1 cellular context compared by ENCODE assay signal in the genomic region with DNA sequence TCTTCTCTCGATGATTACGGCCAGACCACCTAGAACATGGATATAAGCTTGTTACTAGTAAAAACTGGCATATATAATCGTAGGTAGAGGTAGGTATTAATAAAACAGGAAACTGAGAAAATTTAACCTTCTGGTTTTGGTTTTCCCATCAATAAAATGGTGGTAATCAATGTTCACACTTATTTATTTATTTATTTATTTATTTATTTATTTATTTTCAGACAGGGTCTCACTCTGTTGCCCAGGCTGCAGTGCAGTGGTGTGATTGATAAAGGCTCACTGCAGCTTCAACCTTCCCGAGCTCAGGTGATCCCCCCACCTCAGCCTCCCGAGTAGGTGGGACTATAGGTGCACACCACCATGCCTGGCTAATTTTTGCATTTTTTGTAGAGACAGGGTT.
TF ChIP-seq lines count a peak whose summit lies in the region.

No MANE protein-coding gene starts in this region.

TF ChIP-seq in HEK293, 187 proteins besides CTCF, POLR2A, EP300 and RAD21 (continued from another document and continues in another):
- TF ChIP-seq, protein P1, sequence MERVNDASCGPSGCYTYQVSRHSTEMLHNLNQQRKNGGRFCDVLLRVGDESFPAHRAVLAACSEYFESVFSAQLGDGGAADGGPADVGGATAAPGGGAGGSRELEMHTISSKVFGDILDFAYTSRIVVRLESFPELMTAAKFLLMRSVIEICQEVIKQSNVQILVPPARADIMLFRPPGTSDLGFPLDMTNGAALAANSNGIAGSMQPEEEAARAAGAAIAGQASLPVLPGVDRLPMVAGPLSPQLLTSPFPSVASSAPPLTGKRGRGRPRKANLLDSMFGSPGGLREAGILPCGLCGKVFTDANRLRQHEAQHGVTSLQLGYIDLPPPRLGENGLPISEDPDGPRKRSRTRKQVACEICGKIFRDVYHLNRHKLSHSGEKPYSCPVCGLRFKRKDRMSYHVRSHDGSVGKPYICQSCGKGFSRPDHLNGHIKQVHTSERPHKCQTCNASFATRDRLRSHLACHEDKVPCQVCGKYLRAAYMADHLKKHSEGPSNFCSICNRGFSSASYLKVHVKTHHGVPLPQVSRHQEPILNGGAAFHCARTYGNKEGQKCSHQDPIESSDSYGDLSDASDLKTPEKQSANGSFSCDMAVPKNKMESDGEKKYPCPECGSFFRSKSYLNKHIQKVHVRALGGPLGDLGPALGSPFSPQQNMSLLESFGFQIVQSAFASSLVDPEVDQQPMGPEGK (tag by site-specific recombination; IDR thresholded peaks at IDR 0.05): no peak
- no peak for TF ChIP-seq ZSCAN30 (tag by site-specific recombination; IDR thresholded peaks at IDR 0.05)
- no peak for TF ChIP-seq ZNF335 (tag by site-specific recombination; conservative IDR thresholded peaks at IDR 0.05)
- no peak for TF ChIP-seq KLF10 (tag by site-specific recombination; IDR thresholded peaks at IDR 0.05)
- TF ChIP-seq ZNF658 (tag by site-specific recombination; IDR thresholded peaks at IDR 0.05): no peak
- no peak for TF ChIP-seq GLIS2 (tag by site-specific recombination; IDR thresholded peaks at IDR 0.05)
- TF ChIP-seq, protein P2, sequence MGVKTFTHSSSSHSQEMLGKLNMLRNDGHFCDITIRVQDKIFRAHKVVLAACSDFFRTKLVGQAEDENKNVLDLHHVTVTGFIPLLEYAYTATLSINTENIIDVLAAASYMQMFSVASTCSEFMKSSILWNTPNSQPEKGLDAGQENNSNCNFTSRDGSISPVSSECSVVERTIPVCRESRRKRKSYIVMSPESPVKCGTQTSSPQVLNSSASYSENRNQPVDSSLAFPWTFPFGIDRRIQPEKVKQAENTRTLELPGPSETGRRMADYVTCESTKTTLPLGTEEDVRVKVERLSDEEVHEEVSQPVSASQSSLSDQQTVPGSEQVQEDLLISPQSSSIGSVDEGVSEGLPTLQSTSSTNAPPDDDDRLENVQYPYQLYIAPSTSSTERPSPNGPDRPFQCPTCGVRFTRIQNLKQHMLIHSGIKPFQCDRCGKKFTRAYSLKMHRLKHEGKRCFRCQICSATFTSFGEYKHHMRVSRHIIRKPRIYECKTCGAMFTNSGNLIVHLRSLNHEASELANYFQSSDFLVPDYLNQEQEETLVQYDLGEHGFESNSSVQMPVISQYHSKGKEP (tag by site-specific recombination; IDR thresholded peaks at IDR 0.05): no peak
- no peak for TF ChIP-seq ZNF175 (tag by site-specific recombination; IDR thresholded peaks at IDR 0.05)
- TF ChIP-seq ZNF596 (tag by site-specific recombination; IDR thresholded peaks at IDR 0.05): no peak
- TF ChIP-seq, protein P3, sequence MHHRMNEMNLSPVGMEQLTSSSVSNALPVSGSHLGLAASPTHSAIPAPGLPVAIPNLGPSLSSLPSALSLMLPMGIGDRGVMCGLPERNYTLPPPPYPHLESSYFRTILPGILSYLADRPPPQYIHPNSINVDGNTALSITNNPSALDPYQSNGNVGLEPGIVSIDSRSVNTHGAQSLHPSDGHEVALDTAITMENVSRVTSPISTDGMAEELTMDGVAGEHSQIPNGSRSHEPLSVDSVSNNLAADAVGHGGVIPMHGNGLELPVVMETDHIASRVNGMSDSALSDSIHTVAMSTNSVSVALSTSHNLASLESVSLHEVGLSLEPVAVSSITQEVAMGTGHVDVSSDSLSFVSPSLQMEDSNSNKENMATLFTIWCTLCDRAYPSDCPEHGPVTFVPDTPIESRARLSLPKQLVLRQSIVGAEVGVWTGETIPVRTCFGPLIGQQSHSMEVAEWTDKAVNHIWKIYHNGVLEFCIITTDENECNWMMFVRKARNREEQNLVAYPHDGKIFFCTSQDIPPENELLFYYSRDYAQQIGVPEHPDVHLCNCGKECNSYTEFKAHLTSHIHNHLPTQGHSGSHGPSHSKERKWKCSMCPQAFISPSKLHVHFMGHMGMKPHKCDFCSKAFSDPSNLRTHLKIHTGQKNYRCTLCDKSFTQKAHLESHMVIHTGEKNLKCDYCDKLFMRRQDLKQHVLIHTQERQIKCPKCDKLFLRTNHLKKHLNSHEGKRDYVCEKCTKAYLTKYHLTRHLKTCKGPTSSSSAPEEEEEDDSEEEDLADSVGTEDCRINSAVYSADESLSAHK (tag by site-specific recombination; IDR thresholded peaks at IDR 0.05): no peak
- TF ChIP-seq TRIM28 (IDR thresholded peaks at IDR 0.05; ENCODE audit: borderline replicate concordance, low read length): no peak
- TF ChIP-seq ZNF791 (tag by site-specific recombination; IDR thresholded peaks at IDR 0.05): 0 out of 2 replicates have a peak, but pooled peaks have one; percentile 34
- TF ChIP-seq ZNF777 (tag by site-specific recombination; IDR thresholded peaks at IDR 0.05; ENCODE audit: borderline replicate concordance): no peak
- TF ChIP-seq ZNF23 (tag by site-specific recombination; IDR thresholded peaks at IDR 0.05; ENCODE audit: borderline replicate concordance): no peak
- TF ChIP-seq MZF1 (tag by site-specific recombination; IDR thresholded peaks at IDR 0.05; ENCODE audit: borderline replicate concordance): no peak
- TF ChIP-seq, protein P4, sequence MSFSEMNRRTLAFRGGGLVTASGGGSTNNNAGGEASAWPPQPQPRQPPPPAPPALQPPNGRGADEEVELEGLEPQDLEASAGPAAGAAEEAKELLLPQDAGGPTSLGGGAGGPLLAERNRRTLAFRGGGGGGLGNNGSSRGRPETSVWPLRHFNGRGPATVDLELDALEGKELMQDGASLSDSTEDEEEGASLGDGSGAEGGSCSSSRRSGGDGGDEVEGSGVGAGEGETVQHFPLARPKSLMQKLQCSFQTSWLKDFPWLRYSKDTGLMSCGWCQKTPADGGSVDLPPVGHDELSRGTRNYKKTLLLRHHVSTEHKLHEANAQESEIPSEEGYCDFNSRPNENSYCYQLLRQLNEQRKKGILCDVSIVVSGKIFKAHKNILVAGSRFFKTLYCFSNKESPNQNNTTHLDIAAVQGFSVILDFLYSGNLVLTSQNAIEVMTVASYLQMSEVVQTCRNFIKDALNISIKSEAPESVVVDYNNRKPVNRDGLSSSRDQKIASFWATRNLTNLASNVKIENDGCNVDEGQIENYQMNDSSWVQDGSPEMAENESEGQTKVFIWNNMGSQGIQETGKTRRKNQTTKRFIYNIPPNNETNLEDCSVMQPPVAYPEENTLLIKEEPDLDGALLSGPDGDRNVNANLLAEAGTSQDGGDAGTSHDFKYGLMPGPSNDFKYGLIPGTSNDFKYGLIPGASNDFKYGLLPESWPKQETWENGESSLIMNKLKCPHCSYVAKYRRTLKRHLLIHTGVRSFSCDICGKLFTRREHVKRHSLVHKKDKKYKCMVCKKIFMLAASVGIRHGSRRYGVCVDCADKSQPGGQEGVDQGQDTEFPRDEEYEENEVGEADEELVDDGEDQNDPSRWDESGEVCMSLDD (tag by site-specific recombination; IDR thresholded peaks at IDR 0.05): no peak
- TF ChIP-seq, protein P5, sequence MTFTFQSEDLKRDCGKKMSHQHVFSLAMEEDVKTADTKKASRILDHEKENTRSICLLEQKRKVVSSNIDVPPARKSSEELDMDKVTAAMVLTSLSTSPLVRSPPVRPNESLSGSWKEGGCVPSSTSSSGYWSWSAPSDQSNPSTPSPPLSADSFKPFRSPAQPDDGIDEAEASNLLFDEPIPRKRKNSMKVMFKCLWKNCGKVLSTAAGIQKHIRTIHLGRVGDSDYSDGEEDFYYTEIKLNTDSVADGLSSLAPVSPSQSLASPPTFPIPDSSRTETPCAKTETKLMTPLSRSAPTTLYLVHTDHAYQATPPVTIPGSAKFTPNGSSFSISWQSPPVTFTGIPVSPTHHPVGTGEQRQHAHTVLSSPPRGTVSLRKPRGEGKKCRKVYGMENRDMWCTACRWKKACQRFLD (tag by site-specific recombination; IDR thresholded peaks at IDR 0.05): no peak
- TF ChIP-seq, protein P6, sequence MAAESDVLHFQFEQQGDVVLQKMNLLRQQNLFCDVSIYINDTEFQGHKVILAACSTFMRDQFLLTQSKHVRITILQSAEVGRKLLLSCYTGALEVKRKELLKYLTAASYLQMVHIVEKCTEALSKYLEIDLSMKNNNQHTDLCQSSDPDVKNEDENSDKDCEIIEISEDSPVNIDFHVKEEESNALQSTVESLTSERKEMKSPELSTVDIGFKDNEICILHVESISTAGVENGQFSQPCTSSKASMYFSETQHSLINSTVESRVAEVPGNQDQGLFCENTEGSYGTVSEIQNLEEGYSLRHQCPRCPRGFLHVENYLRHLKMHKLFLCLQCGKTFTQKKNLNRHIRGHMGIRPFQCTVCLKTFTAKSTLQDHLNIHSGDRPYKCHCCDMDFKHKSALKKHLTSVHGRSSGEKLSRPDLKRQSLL (tag by site-specific recombination; IDR thresholded peaks at IDR 0.05): no peak
- TF ChIP-seq ZNF623 (tag by site-specific recombination; IDR thresholded peaks at IDR 0.05): peak; percentile 76
- TF ChIP-seq KLF8 (tag by site-specific recombination; IDR thresholded peaks at IDR 0.05): no peak
- TF ChIP-seq KLF7 (tag by site-specific recombination; IDR thresholded peaks at IDR 0.05; ENCODE audit: borderline replicate concordance): no peak
- peak; percentile 61 for TF ChIP-seq ZNF510 (tag by site-specific recombination; IDR thresholded peaks at IDR 0.05; ENCODE audit: insufficient replicate concordance)
- no peak for TF ChIP-seq ZNF132 (tag by site-specific recombination; IDR thresholded peaks at IDR 0.05; ENCODE audit: borderline replicate concordance)
- TF ChIP-seq, protein P7, sequence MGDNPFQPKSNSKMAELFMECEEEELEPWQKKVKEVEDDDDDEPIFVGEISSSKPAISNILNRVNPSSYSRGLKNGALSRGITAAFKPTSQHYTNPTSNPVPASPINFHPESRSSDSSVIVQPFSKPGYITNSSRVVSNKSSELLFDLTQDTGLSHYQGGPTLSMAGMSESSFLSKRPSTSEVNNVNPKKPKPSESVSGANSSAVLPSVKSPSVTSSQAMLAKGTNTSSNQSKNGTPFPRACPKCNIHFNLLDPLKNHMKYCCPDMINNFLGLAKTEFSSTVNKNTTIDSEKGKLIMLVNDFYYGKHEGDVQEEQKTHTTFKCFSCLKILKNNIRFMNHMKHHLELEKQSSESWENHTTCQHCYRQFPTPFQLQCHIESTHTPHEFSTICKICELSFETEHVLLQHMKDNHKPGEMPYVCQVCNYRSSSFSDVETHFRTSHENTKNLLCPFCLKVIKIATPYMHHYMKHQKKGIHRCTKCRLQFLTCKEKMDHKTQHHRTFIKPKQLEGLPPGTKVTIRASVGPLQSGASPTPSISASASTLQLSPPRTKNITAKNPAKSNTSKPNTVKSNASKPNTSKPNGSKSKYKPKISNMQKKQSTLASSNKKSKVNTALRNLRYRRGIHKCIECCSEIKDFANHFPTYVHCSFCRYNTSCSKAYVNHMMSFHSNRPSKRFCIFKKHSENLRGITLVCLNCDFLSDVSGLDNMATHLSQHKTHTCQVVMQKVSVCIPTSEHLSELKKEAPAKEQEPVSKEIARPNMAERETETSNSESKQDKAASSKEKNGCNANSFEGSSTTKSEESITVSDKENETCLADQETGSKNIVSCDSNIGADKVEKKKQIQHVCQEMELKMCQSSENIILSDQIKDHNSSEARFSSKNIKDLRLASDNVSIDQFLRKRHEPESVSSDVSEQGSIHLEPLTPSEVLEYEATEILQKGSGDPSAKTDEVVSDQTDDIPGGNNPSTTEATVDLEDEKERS (tag by site-specific recombination; IDR thresholded peaks at IDR 0.05): no peak
- TF ChIP-seq ZNF530 (tag by site-specific recombination; IDR thresholded peaks at IDR 0.05; ENCODE audit: low read depth): no peak
- no peak for TF ChIP-seq ZNF112 (tag by site-specific recombination; IDR thresholded peaks at IDR 0.05)
- TF ChIP-seq, protein P8, sequence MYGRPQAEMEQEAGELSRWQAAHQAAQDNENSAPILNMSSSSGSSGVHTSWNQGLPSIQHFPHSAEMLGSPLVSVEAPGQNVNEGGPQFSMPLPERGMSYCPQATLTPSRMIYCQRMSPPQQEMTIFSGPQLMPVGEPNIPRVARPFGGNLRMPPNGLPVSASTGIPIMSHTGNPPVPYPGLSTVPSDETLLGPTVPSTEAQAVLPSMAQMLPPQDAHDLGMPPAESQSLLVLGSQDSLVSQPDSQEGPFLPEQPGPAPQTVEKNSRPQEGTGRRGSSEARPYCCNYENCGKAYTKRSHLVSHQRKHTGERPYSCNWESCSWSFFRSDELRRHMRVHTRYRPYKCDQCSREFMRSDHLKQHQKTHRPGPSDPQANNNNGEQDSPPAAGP (tag by site-specific recombination; IDR thresholded peaks at IDR 0.05): no peak
- TF ChIP-seq, protein P9, sequence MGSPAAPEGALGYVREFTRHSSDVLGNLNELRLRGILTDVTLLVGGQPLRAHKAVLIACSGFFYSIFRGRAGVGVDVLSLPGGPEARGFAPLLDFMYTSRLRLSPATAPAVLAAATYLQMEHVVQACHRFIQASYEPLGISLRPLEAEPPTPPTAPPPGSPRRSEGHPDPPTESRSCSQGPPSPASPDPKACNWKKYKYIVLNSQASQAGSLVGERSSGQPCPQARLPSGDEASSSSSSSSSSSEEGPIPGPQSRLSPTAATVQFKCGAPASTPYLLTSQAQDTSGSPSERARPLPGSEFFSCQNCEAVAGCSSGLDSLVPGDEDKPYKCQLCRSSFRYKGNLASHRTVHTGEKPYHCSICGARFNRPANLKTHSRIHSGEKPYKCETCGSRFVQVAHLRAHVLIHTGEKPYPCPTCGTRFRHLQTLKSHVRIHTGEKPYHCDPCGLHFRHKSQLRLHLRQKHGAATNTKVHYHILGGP (tag by site-specific recombination; IDR thresholded peaks at IDR 0.05): no peak
- peak; percentile 95 for TF ChIP-seq ZNF394 (tag by site-specific recombination; IDR thresholded peaks at IDR 0.05; ENCODE audit: borderline replicate concordance)
- TF ChIP-seq, protein P10, sequence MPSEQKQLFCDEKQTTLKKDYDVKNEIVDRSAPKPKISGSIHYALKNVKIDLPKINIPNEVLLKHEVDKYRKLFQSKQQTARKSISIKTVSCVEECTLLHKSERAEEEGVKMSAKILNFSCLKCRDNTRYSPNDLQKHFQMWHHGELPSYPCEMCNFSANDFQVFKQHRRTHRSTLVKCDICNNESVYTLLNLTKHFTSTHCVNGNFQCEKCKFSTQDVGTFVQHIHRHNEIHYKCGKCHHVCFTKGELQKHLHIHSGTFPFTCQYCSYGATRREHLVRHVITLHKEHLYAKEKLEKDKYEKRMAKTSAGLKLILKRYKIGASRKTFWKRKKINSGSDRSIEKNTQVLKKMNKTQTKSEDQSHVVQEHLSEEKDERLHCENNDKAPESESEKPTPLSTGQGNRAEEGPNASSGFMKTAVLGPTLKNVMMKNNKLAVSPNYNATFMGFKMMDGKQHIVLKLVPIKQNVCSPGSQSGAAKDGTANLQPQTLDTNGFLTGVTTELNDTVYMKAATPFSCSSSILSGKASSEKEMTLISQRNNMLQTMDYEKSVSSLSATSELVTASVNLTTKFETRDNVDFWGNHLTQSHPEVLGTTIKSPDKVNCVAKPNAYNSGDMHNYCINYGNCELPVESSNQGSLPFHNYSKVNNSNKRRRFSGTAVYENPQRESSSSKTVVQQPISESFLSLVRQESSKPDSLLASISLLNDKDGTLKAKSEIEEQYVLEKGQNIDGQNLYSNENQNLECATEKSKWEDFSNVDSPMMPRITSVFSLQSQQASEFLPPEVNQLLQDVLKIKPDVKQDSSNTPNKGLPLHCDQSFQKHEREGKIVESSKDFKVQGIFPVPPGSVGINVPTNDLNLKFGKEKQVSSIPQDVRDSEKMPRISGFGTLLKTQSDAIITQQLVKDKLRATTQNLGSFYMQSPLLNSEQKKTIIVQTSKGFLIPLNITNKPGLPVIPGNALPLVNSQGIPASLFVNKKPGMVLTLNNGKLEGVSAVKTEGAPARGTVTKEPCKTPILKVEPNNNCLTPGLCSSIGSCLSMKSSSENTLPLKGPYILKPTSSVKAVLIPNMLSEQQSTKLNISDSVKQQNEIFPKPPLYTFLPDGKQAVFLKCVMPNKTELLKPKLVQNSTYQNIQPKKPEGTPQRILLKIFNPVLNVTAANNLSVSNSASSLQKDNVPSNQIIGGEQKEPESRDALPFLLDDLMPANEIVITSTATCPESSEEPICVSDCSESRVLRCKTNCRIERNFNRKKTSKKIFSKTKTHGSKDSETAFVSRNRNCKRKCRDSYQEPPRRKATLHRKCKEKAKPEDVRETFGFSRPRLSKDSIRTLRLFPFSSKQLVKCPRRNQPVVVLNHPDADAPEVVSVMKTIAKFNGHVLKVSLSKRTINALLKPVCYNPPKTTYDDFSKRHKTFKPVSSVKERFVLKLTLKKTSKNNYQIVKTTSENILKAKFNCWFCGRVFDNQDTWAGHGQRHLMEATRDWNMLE (tag by site-specific recombination; conservative IDR thresholded peaks at IDR 0.05; ENCODE audit: low read depth): peak; percentile 89
- no peak for TF ChIP-seq ZNF776 (tag by site-specific recombination; IDR thresholded peaks at IDR 0.05; ENCODE audit: borderline replicate concordance)
